Comparison of ENCODE assay signal across 11 cellular contexts in the genomic region with DNA sequence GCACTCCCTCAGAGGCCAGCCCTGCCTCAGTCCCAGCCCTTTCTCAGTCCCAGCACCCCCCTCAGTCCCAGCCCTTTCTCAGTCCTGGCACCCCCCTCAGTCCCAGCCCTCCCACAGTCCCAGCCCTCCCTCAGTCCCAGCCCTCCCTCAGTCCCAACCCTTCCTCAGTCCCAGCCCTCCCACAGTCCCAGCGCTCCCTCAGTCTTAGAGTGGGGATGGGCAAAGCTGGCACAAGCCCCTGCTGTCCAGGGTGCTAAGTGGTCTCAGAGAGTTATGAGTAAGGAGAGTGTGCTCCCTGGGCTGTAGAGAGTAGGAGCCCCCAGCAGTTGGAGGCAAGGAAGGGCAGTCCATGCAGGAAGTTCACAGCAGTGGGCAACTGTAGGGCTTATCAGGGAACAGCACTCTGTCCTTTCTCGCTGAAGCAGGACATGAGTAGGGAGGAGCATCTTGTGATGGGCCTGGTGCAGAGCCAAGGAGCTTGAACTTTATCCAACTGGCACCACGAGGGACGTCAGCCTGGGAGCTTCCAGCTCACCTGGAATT. TPM values are rescaled to one million over a fixed set of nuclear protein-coding genes. Genes with fewer than 3 reads are reported as not detected.
DNase-seq lines count a peak whose midpoint lies in the region; ATAC-seq and TF ChIP-seq lines count a peak whose summit lies in the region.
"Had no signal": no experiment of that assay in that cellular context is flagged by ENCODE, and none has a peak within 500 bp of the region (broad histone marks: within the 10 kb centered on the region; RNA-seq: fewer than 3 reads in every experiment).

No MANE protein-coding gene starts in this region.

- 16 to 21% methylated on average over 4 of the region's 4 CpGs for WGBS in aorta, 2 donors

- H3K4me3 ChIP-seq in muscle layer of colon (ENCODE audit: low read depth in 1 of 2, low read length in 2 of 2) = no peak overlapping the region
- H3K4me3 ChIP-seq in aorta (ENCODE audit: low read length in 2 of 2) = no peak overlapping the region

- H3K27ac ChIP-seq in muscle layer of colon (ENCODE audit: low read depth, low read length) (peak overlapping the region; percentile 12), aorta (ENCODE audit: low read depth in 1 of 2, low read length in 2 of 2) (peak overlapping the region in 1 of 2 donors; percentile 64)
- H3K27ac ChIP-seq: parathyroid adenoma had no signal

- peaks cover 0 to 5% of the 10 kb centered on the region in 2 donors for H3K27me3 Mint-ChIP-seq in natural killer cell treated with Interleukin-12 subunit alpha and Interleukin-12 subunit beta and Interleukin-15 and Interleukin-18, amount 100 ng/mL, for 72 hours
- no peaks in the 10 kb centered on the region for H3K27me3 Mint-ChIP-seq in natural killer cell (ENCODE audit: low read depth in 2 of 2)

- no peak for DNase-seq in natural killer cell treated with Interleukin-12 subunit alpha and Interleukin-12 subunit beta and Interleukin-15 and Interleukin-18, amount 100 ng/mL, for 72 hours (ENCODE audit: low spot score)
- DNase-seq in natural killer cell (no peak), Right ventricle myocardium superior (no peak), aorta (peak in 1 of 2 donors; percentile 57), retina (no peak), SW480 (ENCODE audit: low spot score) (no peak)
- DNase-seq in activated T-cell treated with anti-CD3 and anti-CD28 coated beads, Interleukin-2, amount 50 U/mL, for 1 hour = no peak
- DNase-seq: GF-D8, HFFc6 had no signal

- intact Hi-C loops in natural killer cell (cut with micrococcal nuclease) = no loop called here
- intact Hi-C loops in Right ventricle myocardium superior (cut with DNase I) = no loop called here
- intact Hi-C loops in aorta (cut with DNase I) = no loop called here

- H3K4me1 ChIP-seq in muscle layer of colon (ENCODE audit: insufficient read depth, low read length) = peaks cover 23% of the 10 kb centered on the region
- H3K4me1 ChIP-seq in aorta (ENCODE audit: control insufficient read depth in 1 of 2, insufficient read depth in 2 of 2, low read length in 2 of 2) = no peaks in the 10 kb centered on the region
- H3K4me1 ChIP-seq: parathyroid adenoma had no signal

- peak; percentile 17 to 54 for ATAC-seq in natural killer cell treated with Interleukin-12 subunit alpha and Interleukin-12 subunit beta and Interleukin-15 and Interleukin-18, amount 100 ng/mL, for 72 hours
- ATAC-seq in natural killer cell (no peak), Right ventricle myocardium superior (ENCODE audit: poor library complexity) (peak; percentile 77), aorta (ENCODE audit: low FRiP score) (peak; percentile 71)

- no peaks in the 10 kb centered on the region for H3K9me3 Mint-ChIP-seq in natural killer cell treated with Interleukin-12 subunit alpha and Interleukin-12 subunit beta and Interleukin-15 and Interleukin-18, amount 100 ng/mL, for 72 hours
- no peaks in the 10 kb centered on the region for H3K9me3 Mint-ChIP-seq in natural killer cell

- H3K9ac ChIP-seq in muscle layer of colon (ENCODE audit: low read length) = no peak overlapping the region
- H3K9ac ChIP-seq: parathyroid adenoma had no signal

- no peaks in the 10 kb centered on the region for H3K4me1 Mint-ChIP-seq in natural killer cell treated with Interleukin-12 subunit alpha and Interleukin-12 subunit beta and Interleukin-15 and Interleukin-18, amount 100 ng/mL, for 72 hours (ENCODE audit: low read depth in 2 of 2)
- H3K4me1 Mint-ChIP-seq in natural killer cell = no peaks in the 10 kb centered on the region

- no peak overlapping the region for H3K27ac Mint-ChIP-seq in natural killer cell treated with Interleukin-12 subunit alpha and Interleukin-12 subunit beta and Interleukin-15 and Interleukin-18, amount 100 ng/mL, for 72 hours
- H3K27ac Mint-ChIP-seq in natural killer cell = no peak overlapping the region
- H3K27ac Mint-ChIP-seq: HFFc6 had no signal

- no peak for TF ChIP-seq CTCF in natural killer cell (IDR thresholded peaks at IDR 0.05)

- H3K36me3 Mint-ChIP-seq in natural killer cell treated with Interleukin-12 subunit alpha and Interleukin-12 subunit beta and Interleukin-15 and Interleukin-18, amount 100 ng/mL, for 72 hours = no peaks in the 10 kb centered on the region
- H3K36me3 Mint-ChIP-seq in natural killer cell = no peaks in the 10 kb centered on the region

- H3K36me3 ChIP-seq in muscle layer of colon (ENCODE audit: insufficient read depth, low read length) (no peaks in the 10 kb centered on the region), aorta (ENCODE audit: control insufficient read depth in 1 of 2, insufficient read depth in 2 of 2, low read length in 1 of 2) (no peaks in the 10 kb centered on the region)

- H3K9me3 ChIP-seq in muscle layer of colon (ENCODE audit: low read length) (no peaks in the 10 kb centered on the region), aorta (ENCODE audit: control insufficient read depth, low read length) (no peaks in the 10 kb centered on the region)

- no peaks in the 10 kb centered on the region for H3K27me3 ChIP-seq in muscle layer of colon (ENCODE audit: control insufficient read depth in 1 of 2, insufficient read depth in 2 of 2, low read length in 2 of 2)
- no peaks in the 10 kb centered on the region for H3K27me3 ChIP-seq in aorta (ENCODE audit: control insufficient read depth in 1 of 2, insufficient read depth in 2 of 2, low read length in 1 of 2)

- no peak overlapping the region for H3K4me3 Mint-ChIP-seq in natural killer cell treated with Interleukin-12 subunit alpha and Interleukin-12 subunit beta and Interleukin-15 and Interleukin-18, amount 100 ng/mL, for 72 hours
- H3K4me3 Mint-ChIP-seq in natural killer cell = no peak overlapping the region
- H3K4me3 Mint-ChIP-seq: HFFc6 had no signal

RNA-seq across cellular contexts. Expression of gene CRYBB3, which starts 51.4 kb away (rescaled TPM):
- total RNA-seq in natural killer cell treated with Interleukin-12 subunit alpha and Interleukin-12 subunit beta and Interleukin-15 and Interleukin-18, amount 100 ng/mL, for 72 hours = under 1 TPM in 1 of 2 donors, not detected in 1; 0.78 TPM
- total RNA-seq in natural killer cell (under 1 TPM in 1 of 3 donors, not detected in 2; 0.68 TPM), Right ventricle myocardium superior (not detected), aorta (under 1 TPM; 0.84 to 0.97 TPM)
- polyA plus RNA-seq in aorta = 1 to 10 TPM in 1 of 2 donors, not detected in 1; 3.2 TPM
- total RNA-seq: HFFc6 had no signal

Comparison
In these comparisons a context has a peak if more than half of its experiments do, and no peak if none do; other contexts are left out.
1. ATAC-seq: peak in natural killer cell treated with Interleukin-12 subunit alpha and Interleukin-12 subunit beta and Interleukin-15 and Interleukin-18, amount 100 ng/mL, for 72 hours (2 of 2), Right ventricle myocardium superior (single experiment) and aorta (single experiment); none in natural killer cell (0 of 3).